Comparison of ENCODE assay signal across 23 cellular contexts in the genomic region with DNA sequence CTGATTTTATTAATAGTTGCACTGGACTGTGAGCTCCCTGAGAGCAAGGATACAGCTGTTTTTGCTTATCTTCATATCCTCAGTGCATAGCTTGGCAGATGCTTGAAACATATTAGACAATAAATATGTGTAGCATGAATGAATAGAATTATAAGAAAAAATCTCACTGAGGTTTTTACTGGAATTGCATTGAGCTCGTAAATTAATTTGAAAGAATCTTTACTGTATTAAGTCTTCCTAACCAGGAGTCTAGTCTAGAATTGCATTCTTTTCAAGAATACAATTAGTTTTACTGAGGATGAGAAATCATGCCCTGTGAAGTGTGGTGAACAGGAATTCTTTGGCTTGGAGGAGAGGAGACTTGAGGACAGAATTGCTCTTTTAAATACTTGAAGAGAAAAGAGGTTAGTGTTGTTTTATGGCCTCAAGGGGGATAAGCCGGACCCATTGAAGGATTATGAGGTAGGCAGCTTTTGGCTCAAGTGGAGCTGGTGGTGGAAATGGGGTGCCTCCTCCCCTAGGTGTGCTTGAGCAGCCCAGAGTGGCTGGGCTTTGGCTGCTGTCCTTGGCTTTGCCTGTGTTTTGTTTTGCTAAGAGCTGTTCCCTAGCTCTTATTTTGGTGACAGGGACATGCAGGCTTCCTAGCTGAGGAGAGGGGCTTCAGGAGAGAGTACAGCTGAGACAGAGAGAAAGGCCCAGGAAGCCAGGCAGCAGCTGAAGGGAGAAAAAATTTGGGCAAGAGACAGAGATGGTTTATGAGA. TPM values are rescaled to one million over a fixed set of nuclear protein-coding genes. Genes with fewer than 3 reads are reported as not detected.
DNase-seq lines count a peak whose midpoint lies in the region; ATAC-seq and TF ChIP-seq lines count a peak whose summit lies in the region.
"Had no signal": no experiment of that assay in that cellular context is flagged by ENCODE, and none has a peak within 500 bp of the region (broad histone marks: within the 10 kb centered on the region; RNA-seq: fewer than 3 reads in every experiment).

No MANE protein-coding gene starts in this region.

- H3K9me3 Mint-ChIP-seq in mesothelial cell of epicardium (peaks cover 18% of the 10 kb centered on the region), osteocyte (ENCODE audit: unreplicated experiment) (no peaks in the 10 kb centered on the region)

- no peaks in the 10 kb centered on the region for H3K9me2 ChIP-seq in SK-N-SH

- WGBS in SK-N-SH (ENCODE audit: low lambda C conversion rate): 20% methylated on average over 2 of the region's 2 CpGs

- TF ChIP-seq EP300 in SK-N-SH (IDR thresholded peaks at IDR 0.05; ENCODE audit: borderline replicate concordance in 1 of 2, low read depth in 1 of 2, low read length in 1 of 2): no peak

- no peak overlapping the region for H2AFZ ChIP-seq in SK-N-SH (ENCODE audit: low read depth)

- H3K9me3 ChIP-seq in SK-N-SH (no peaks in the 10 kb centered on the region), WERI-Rb-1 (ENCODE audit: severe bottlenecking) (peaks cover 6% of the 10 kb centered on the region)
- H3K9me3 ChIP-seq: BLaER1, esophagus muscularis mucosa, tibial nerve had no signal

- no peaks in the 10 kb centered on the region for H3K27me3 Mint-ChIP-seq in mesothelial cell of epicardium (ENCODE audit: low read depth)
- peaks cover 53% of the 10 kb centered on the region for H3K27me3 Mint-ChIP-seq in osteocyte (ENCODE audit: unreplicated experiment)

- DNase-seq in SK-N-SH: no peak
- DNase-seq in WERI-Rb-1: no peak
- DNase-seq in mesothelial cell of epicardium (ENCODE audit: low spot score in 2 of 2, unreplicated experiment in 2 of 2): no peak
- DNase-seq in NCI-H2227 (lab: John Stamatoyannopoulos, UW; ENCODE audit: unreplicated experiment): no peak
- DNase-seq in activated effector memory CD4-positive, alpha-beta T cell treated with Interleukin-2 at 50 U/mL for 16 hours: no peak
- no peak for DNase-seq in osteocyte (ENCODE audit: extremely low spot score, unreplicated experiment)
- no peak for DNase-seq in activated effector memory CD4-positive, alpha-beta T cell treated with anti-CD3 and anti-CD28 coated beads, Interleukin-2, amount 50 U/mL, for 16 hours
- DNase-seq: activated naive CD8-positive, alpha-beta T cell treated with anti-CD3 and anti-CD28 coated beads for 36 hours; effector CD4-positive, alpha-beta T cell; GF-D8; NCI-H1930; small intestine; stimulated activated CD4-positive, alpha-beta T cell treated with anti-CD3 and anti-CD28 coated beads, Interleukin-2, amount 100 ng/mL, for 48 hours; stimulated activated naive CD8-positive, alpha-beta T cell treated with anti-CD3 and anti-CD28 coated beads, Interleukin-15, Interleukin-2, amounts not matched to agents 100 U/mL and 50 U/mL, for 24 hours; SW 1271 had no signal

- H3K36me3 ChIP-seq in SK-N-SH (replicated peaks in 1 of 2; ENCODE audit: control insufficient read depth in 1 of 2, insufficient read depth in 2 of 2, low read length in 1 of 2) (no peaks in the 10 kb centered on the region), WERI-Rb-1 (no peaks in the 10 kb centered on the region)
- H3K36me3 ChIP-seq: BLaER1, esophagus muscularis mucosa, tibial nerve had no signal

- no peak overlapping the region for H3K9ac ChIP-seq in SK-N-SH
- H3K9ac ChIP-seq: BLaER1 had no signal

- H3F3A ChIP-seq in SK-N-SH (replicated peaks; ENCODE audit: insufficient read depth): no peaks in the 10 kb centered on the region

- H3K4me1 ChIP-seq in SK-N-SH (ENCODE audit: control insufficient read depth in 1 of 2, insufficient read depth in 2 of 2, low read depth in 1 of 2, low read length in 1 of 2): peaks cover 0 to 4% of the 10 kb centered on the region in 2 experiments; a peak in 1 of 4 replicates
- H3K4me1 ChIP-seq: BLaER1, esophagus muscularis mucosa, tibial nerve had no signal

- TF ChIP-seq CTCF in SK-N-SH (IDR thresholded peaks at IDR 0.05) (no peak), WERI-Rb-1 (IDR thresholded peaks at IDR 0.05; ENCODE audit: low read depth, low read length) (0 out of 2 replicates have a peak, but pooled peaks have one; percentile 7), mesothelial cell of epicardium (IDR thresholded peaks at IDR 0.05; ENCODE audit: unreplicated experiment) (no peak), osteocyte (IDR thresholded peaks at IDR 0.05) (no peak)

- H3K27me3 ChIP-seq in SK-N-SH (ENCODE audit: insufficient read depth): no peaks in the 10 kb centered on the region; the same call in 1 of the 2 replicates
- no peaks in the 10 kb centered on the region for H3K27me3 ChIP-seq in WERI-Rb-1 (ENCODE audit: insufficient read depth, low read depth, severe bottlenecking)
- H3K27me3 ChIP-seq: BLaER1, tibial nerve had no signal

- H3K27ac Mint-ChIP-seq in mesothelial cell of epicardium (peak overlapping the region; percentile 87), osteocyte (ENCODE audit: unreplicated experiment) (no peak overlapping the region)
- H3K27ac Mint-ChIP-seq: activated naive CD8-positive, alpha-beta T cell treated with anti-CD3 and anti-CD28 coated beads for 36 hours had no signal

- H4K20me1 ChIP-seq in SK-N-SH (ENCODE audit: insufficient read depth): no peaks in the 10 kb centered on the region
- H4K20me1 ChIP-seq: BLaER1 had no signal

- H3K27ac ChIP-seq in SK-N-SH (ENCODE audit: low read depth in 2 of 2, low read length in 1 of 2) (no peak overlapping the region), WERI-Rb-1 (no peak overlapping the region)
- H3K27ac ChIP-seq: BLaER1, esophagus muscularis mucosa, tibial nerve had no signal

- ATAC-seq in SK-N-SH treated with all-trans-retinoic acid at 6 μM for 48 hours: peak; percentile 82
- ATAC-seq: stimulated activated naive CD8-positive, alpha-beta T cell treated with anti-CD3 and anti-CD28 coated beads, Interleukin-15, Interleukin-2, amounts not matched to agents 100 U/mL and 50 U/mL, for 24 hours had no signal

- H3K4me3 ChIP-seq in SK-N-SH (ENCODE audit: low read depth in 2 of 2, low read length in 1 of 2): no peak overlapping the region
- no peak overlapping the region for H3K4me3 ChIP-seq in WERI-Rb-1 (ENCODE audit: low read depth, low read length)
- H3K4me3 ChIP-seq: BLaER1, esophagus muscularis mucosa, tibial nerve had no signal

- H3K4me1 Mint-ChIP-seq in mesothelial cell of epicardium (peaks cover 20% of the 10 kb centered on the region), osteocyte (ENCODE audit: unreplicated experiment) (no peaks in the 10 kb centered on the region)
- H3K4me1 Mint-ChIP-seq: activated naive CD8-positive, alpha-beta T cell treated with anti-CD3 and anti-CD28 coated beads for 36 hours had no signal

- H3K36me3 Mint-ChIP-seq in mesothelial cell of epicardium: no peaks in the 10 kb centered on the region
- H3K36me3 Mint-ChIP-seq in osteocyte (ENCODE audit: unreplicated experiment): no peaks in the 10 kb centered on the region

- H3K79me2 ChIP-seq in SK-N-SH (ENCODE audit: insufficient read depth): no peaks in the 10 kb centered on the region

- CTCF ChIA-PET in SK-N-SH (lab: Yijun Ruan, JAX): interaction anchor here (0.7 to 2.5 kb wide), 6 partner anchors 14 to 55 kb away, joined by 3 to 11 read pairs (median 6); no protein-coding TSS in a partner anchor

- no peak for TF ChIP-seq RAD21 in SK-N-SH (IDR thresholded peaks at IDR 0.05; ENCODE audit: low read length)

- no peak overlapping the region for H3K4me3 Mint-ChIP-seq in mesothelial cell of epicardium
- no peak overlapping the region for H3K4me3 Mint-ChIP-seq in osteocyte (ENCODE audit: unreplicated experiment)
- H3K4me3 Mint-ChIP-seq: activated naive CD8-positive, alpha-beta T cell treated with anti-CD3 and anti-CD28 coated beads for 36 hours had no signal

- H3K4me2 ChIP-seq in SK-N-SH: no peak overlapping the region
- H3K4me2 ChIP-seq: BLaER1 had no signal

- POLR2A ChIA-PET in SK-N-SH (lab: Yijun Ruan, JAX): no interaction called here

TF ChIP-seq in SK-N-SH treated with all-trans-retinoic acid at 6 μM for 48 hours, 23 proteins besides CTCF, POLR2A, EP300 and RAD21:
- TF ChIP-seq TCF4 (CRISPR knock-in tag; IDR thresholded peaks at IDR 0.05; ENCODE audit: borderline replicate concordance): no peak

TF ChIP-seq in SK-N-SH, 30 proteins besides CTCF, POLR2A, EP300 and RAD21:
- no peak for TF ChIP-seq TAF1 (IDR thresholded peaks at IDR 0.05; ENCODE audit: borderline replicate concordance, low read depth, low read length)
- no peak for TF ChIP-seq TCF12 (IDR thresholded peaks at IDR 0.05)

RNA-seq across cellular contexts. Expression of a gene that starts 34.0 kb away (rescaled TPM):
- 0.03 and 0.05 TPM in 2 replicates for polyA plus RNA-seq in SK-N-SH (2012; rRNA removed)
- 0.04 and 0.07 TPM in 2 replicates for polyA plus RNA-seq in SK-N-SH (2012; cell fraction: cytosol; rRNA removed)
- polyA plus RNA-seq in SK-N-SH (2012; cell fraction: nucleus; rRNA removed): 0.31 and 0.33 TPM in 2 replicates
- total RNA-seq in mesothelial cell of epicardium (0.20 to 0.24 TPM (median 0.20 TPM) in 3 replicates), osteocyte (0.08 and 0.10 TPM in 2 replicates)
- total RNA-seq: NCI-H460, tibial nerve had no signal

RNA-seq across cellular contexts. Expression of a gene that starts 56.1 kb away (rescaled TPM):
- polyA plus RNA-seq in SK-N-SH (2012; rRNA removed): not detected in 2 replicates
- polyA plus RNA-seq in SK-N-SH (2012; cell fraction: cytosol; rRNA removed): not detected in 2 replicates
- not detected in 2 replicates for polyA plus RNA-seq in SK-N-SH (2012; cell fraction: nucleus; rRNA removed)
- total RNA-seq in mesothelial cell of epicardium (0.24 to 0.34 TPM (median 0.34 TPM) in 3 replicates), osteocyte (not detected in 2 replicates)
- total RNA-seq: activated naive CD8-positive, alpha-beta T cell treated with anti-CD3 and anti-CD28 coated beads for 36 hours; chondrocyte; esophagus muscularis mucosa; mucosa of gallbladder; NCI-H460; pulmonary artery endothelial cell; tibial nerve had no signal
